ENCODE assay signal across 8 cellular contexts in genomic region chr7:134778941-134779740, GRCh38. TPM values are rescaled to one million over a fixed set of nuclear protein-coding genes. Genes with fewer than 3 reads are reported as not detected.
DNase-seq lines count a peak whose midpoint lies in the region; ATAC-seq and TF ChIP-seq lines count a peak whose summit lies in the region.

A gene with protein sequence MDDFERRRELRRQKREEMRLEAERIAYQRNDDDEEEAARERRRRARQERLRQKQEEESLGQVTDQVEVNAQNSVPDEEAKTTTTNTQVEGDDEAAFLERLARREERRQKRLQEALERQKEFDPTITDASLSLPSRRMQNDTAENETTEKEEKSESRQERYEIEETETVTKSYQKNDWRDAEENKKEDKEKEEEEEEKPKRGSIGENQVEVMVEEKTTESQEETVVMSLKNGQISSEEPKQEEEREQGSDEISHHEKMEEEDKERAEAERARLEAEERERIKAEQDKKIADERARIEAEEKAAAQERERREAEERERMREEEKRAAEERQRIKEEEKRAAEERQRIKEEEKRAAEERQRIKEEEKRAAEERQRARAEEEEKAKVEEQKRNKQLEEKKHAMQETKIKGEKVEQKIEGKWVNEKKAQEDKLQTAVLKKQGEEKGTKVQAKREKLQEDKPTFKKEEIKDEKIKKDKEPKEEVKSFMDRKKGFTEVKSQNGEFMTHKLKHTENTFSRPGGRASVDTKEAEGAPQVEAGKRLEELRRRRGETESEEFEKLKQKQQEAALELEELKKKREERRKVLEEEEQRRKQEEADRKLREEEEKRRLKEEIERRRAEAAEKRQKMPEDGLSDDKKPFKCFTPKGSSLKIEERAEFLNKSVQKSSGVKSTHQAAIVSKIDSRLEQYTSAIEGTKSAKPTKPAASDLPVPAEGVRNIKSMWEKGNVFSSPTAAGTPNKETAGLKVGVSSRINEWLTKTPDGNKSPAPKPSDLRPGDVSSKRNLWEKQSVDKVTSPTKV (plus strand): TSS chr7:134779634. CDS start chr7:134867734, 88,100 bp downstream.

- no peak within 1 kb of the TSS for H3K23ac ChIP-seq in mesendoderm (ENCODE audit: low read length)

- H3K27me3 ChIP-seq in BJ (ENCODE audit: control insufficient read depth, insufficient read depth, low read length) (no peaks in the 10 kb centered on the region), NT2/D1 (ENCODE audit: insufficient read depth, insufficient read length) (no peaks in the 10 kb centered on the region), mesendoderm (ENCODE audit: insufficient read depth, low read length, poor library complexity) (no peaks in the 10 kb centered on the region), upper lobe of right lung (no peaks in the 10 kb centered on the region)

- ATAC-seq in upper lobe of right lung (peak; percentile 92), GM21576 (IDR thresholded peaks at IDR 0.05; ENCODE audit: unreplicated experiment) (no peak)

- CTCF ChIA-PET in BJ (lab: Yijun Ruan, JAX), result interaction anchor here (0.8 to 1.4 kb wide), 6 partner anchors 17 to 93 kb away, joined by 3 to 5 read pairs (median 4); no protein-coding TSS in a partner anchor

- H3K56ac ChIP-seq in mesendoderm (ENCODE audit: low read length), result peak within 1 kb of the TSS; percentile 83

- H2BK15ac ChIP-seq in mesendoderm (replicated peaks; ENCODE audit: low read depth), result peak within 1 kb of the TSS; percentile 99

- intact Hi-C loops in upper lobe of right lung (cut with DNase I), result no loop called here

- TF ChIP-seq CTCF in BJ (IDR thresholded peaks at IDR 0.05; ENCODE audit: insufficient read depth, low read depth, low read length), result no peak
- no peak for TF ChIP-seq CTCF in upper lobe of right lung (IDR thresholded peaks at IDR 0.05)

- peaks cover 41% of the 10 kb centered on the region for H3K79me2 ChIP-seq in mesendoderm (ENCODE audit: control insufficient read depth, insufficient read depth, low read length)

- H3K9me3 ChIP-seq in NT2/D1 (ENCODE audit: insufficient read depth, low read length) (no peaks in the 10 kb centered on the region), upper lobe of right lung (no peaks in the 10 kb centered on the region)

- DNase-seq in BJ (ENCODE audit: low read depth), result peak; percentile 99
- DNase-seq in NT2/D1 (ENCODE audit: low read depth, low spot score), result peak; percentile 92
- peak; percentile 90 for DNase-seq in epithelial cell of prostate (ENCODE audit: low read depth, low spot score)
- peak; percentile 100 for DNase-seq in mesendoderm
- DNase-seq in upper lobe of right lung, result no peak
- DNase-seq in NK-92 (lab: John Stamatoyannopoulos, UW; ENCODE audit: unreplicated experiment), result no peak
- no peak for DNase-seq in SKM-1 (lab: John Stamatoyannopoulos, UW; ENCODE audit: unreplicated experiment)

- peak within 1 kb of the TSS; percentile 94 for H3K18ac ChIP-seq in mesendoderm (ENCODE audit: low read length)

- peak within 1 kb of the TSS; percentile 61 for H2BK120ac ChIP-seq in mesendoderm (ENCODE audit: low read depth, low read length)

- no peak within 1 kb of the TSS for H4K8ac ChIP-seq in mesendoderm (ENCODE audit: low read depth, low read length)

- POLR2A ChIA-PET in BJ (lab: Charles Lee), result interaction anchor here (0.6 to 2.7 kb wide), 14 partner anchors 11 to 134 kb away, joined by 3 to 33 read pairs (median 5); no protein-coding TSS in a partner anchor

- H3K4ac ChIP-seq in mesendoderm (ENCODE audit: low read depth, low read length), result no peak within 1 kb of the TSS

- peak within 1 kb of the TSS; percentile 83 for H3K27ac ChIP-seq in epithelial cell of prostate
- peak within 1 kb of the TSS; percentile 69 for H3K27ac ChIP-seq in mesendoderm (ENCODE audit: low read depth, low read length)
- H3K27ac ChIP-seq in upper lobe of right lung, result peak within 1 kb of the TSS; percentile 76

- peaks cover 6% of the 10 kb centered on the region; the same call in 1 of the 2 replicates for H3K36me3 ChIP-seq in BJ (ENCODE audit: control insufficient read depth, insufficient read depth, low read length)
- peaks cover 38% of the 10 kb centered on the region for H3K36me3 ChIP-seq in NT2/D1 (ENCODE audit: insufficient read depth, insufficient read length, low read length)
- H3K36me3 ChIP-seq in mesendoderm (ENCODE audit: control insufficient read depth, insufficient read depth, low read length), result no peaks in the 10 kb centered on the region
- no peaks in the 10 kb centered on the region for H3K36me3 ChIP-seq in upper lobe of right lung

- peak within 1 kb of the TSS; percentile 5 for H3K4me2 ChIP-seq in mesendoderm (ENCODE audit: low read length)

- peak within 1 kb of the TSS; percentile 73 for H3K9ac ChIP-seq in NT2/D1 (ENCODE audit: insufficient read length, low read depth)
- H3K9ac ChIP-seq in mesendoderm (ENCODE audit: low read length), result peak within 1 kb of the TSS; percentile 54

- H3K4me3 ChIP-seq in BJ (ENCODE audit: low read depth, low read length), result peak within 1 kb of the TSS; percentile 55
- peak within 1 kb of the TSS; percentile 45 for H3K4me3 ChIP-seq in NT2/D1 (ENCODE audit: insufficient read length, low read depth)
- peak within 1 kb of the TSS; percentile 11 for H3K4me3 ChIP-seq in mesendoderm (ENCODE audit: low read length)
- peak within 1 kb of the TSS; percentile 59 for H3K4me3 ChIP-seq in upper lobe of right lung

- peaks cover 2% of the 10 kb centered on the region for H3K79me1 ChIP-seq in mesendoderm (ENCODE audit: low read length)

- no peak within 1 kb of the TSS for H4K5ac ChIP-seq in mesendoderm (ENCODE audit: low read length)

- no CpG with 5 or more reads among the region's 15 CpGs for WGBS in mesendoderm (ENCODE audit: extremely low coverage, insufficient coverage, low lambda C conversion rate)

- H2AK5ac ChIP-seq in mesendoderm (ENCODE audit: low read length), result no peak within 1 kb of the TSS

- H3K4me1 ChIP-seq in NT2/D1 (ENCODE audit: insufficient read depth, insufficient read length) (no peaks in the 10 kb centered on the region), mesendoderm (ENCODE audit: control insufficient read depth, low read depth, low read length) (peaks cover 11% of the 10 kb centered on the region), upper lobe of right lung (peaks cover 10% of the 10 kb centered on the region)

- H2BK5ac ChIP-seq in mesendoderm (ENCODE audit: low read length), result peak within 1 kb of the TSS; percentile 6

RNA-seq across cellular contexts. Expression of the gene that starts here (rescaled TPM):
- polyA plus RNA-seq in BJ (2011; rRNA removed), result 1,629 and 1,746 TPM in 2 replicates
- 495 and 504 TPM in 2 replicates for polyA minus RNA-seq in BJ (2011; rRNA and poly(A)+ RNA removed)
- 379 TPM for polyA plus RNA-seq in mesendoderm (2013, experiment 1 of 2)
- 417 TPM for polyA plus RNA-seq in mesendoderm (2013, experiment 2 of 2)
- 213 TPM for total RNA-seq in upper lobe of right lung

Comparison
In these comparisons a context has a peak if more than half of its experiments do, and no peak if none do; other contexts are left out.
1. DNase-seq: peak in BJ (single experiment), NT2/D1 (single experiment), epithelial cell of prostate (single experiment) and mesendoderm (single experiment); none in upper lobe of right lung (single experiment), NK-92 (single experiment) and SKM-1 (single experiment).
2. Peak in every context shown above with its lines, with median percentiles within 50 percentile points of each other: H3K4me3 ChIP-seq and H3K27ac ChIP-seq.